11 cellular contexts compared by ENCODE assay signal in genomic region chr4:123616970-123617392, GRCh38.
DNase-seq lines count a peak whose midpoint lies in the region; ATAC-seq lines count a peak whose summit lies in the region.
"Had no signal": no experiment of that assay in that cellular context is flagged by ENCODE, and none has a peak within 500 bp of the region (broad histone marks: within the 10 kb centered on the region; RNA-seq: fewer than 3 reads in every experiment).

No MANE protein-coding gene starts in this region.

- H3K4me3 ChIP-seq in effector memory CD4-positive, alpha-beta T cell (ENCODE audit: insufficient read depth, low read depth, low read length, poor library complexity, severe bottlenecking) = no peak overlapping the region
- no peak overlapping the region for H3K4me3 ChIP-seq in mucosa of rectum (ENCODE audit: low read length in 2 of 2)
- H3K4me3 ChIP-seq: SJSA1, skin epidermis had no signal

- no peaks in the 10 kb centered on the region for H3K9me3 ChIP-seq in effector memory CD4-positive, alpha-beta T cell (ENCODE audit: control insufficient read depth, low read length)
- H3K9me3 ChIP-seq in mucosa of rectum (ENCODE audit: control insufficient read depth in 2 of 2, low read length in 2 of 2) = no peaks in the 10 kb centered on the region
- H3K9me3 ChIP-seq: SJSA1 had no signal

- no peak overlapping the region for H3K9ac ChIP-seq in mucosa of rectum (ENCODE audit: low read depth in 1 of 2, low read length in 2 of 2)

- ATAC-seq in HG03196 (IDR thresholded peaks at IDR 0.05; ENCODE audit: unreplicated experiment) (peak; percentile 61), GM19328 (IDR thresholded peaks at IDR 0.05; ENCODE audit: unreplicated experiment) (no peak), GM19455 (IDR thresholded peaks at IDR 0.05; ENCODE audit: unreplicated experiment) (no peak)

- DNase-seq in NCI-H1417 (lab: John Stamatoyannopoulos, UW) = peak; percentile 42 to 81 (median 46)
- no peak for DNase-seq in NCI-H1417 treated with DMSO at 0.1 percent for 48 hours (lab: John Stamatoyannopoulos, UW)
- peak; percentile 97 for DNase-seq in SIG-M5 treated with dmso at 0.1 percent for 504 hours (lab: John Stamatoyannopoulos, UW; ENCODE audit: unreplicated experiment)
- DNase-seq in effector memory CD4-positive, alpha-beta T cell = peak; percentile 28 to 57 (median 40)

- peaks cover 11% of the 10 kb centered on the region for H3K4me1 ChIP-seq in effector memory CD4-positive, alpha-beta T cell (ENCODE audit: control insufficient read depth, insufficient read depth, low read length, poor library complexity, severe bottlenecking)
- peaks cover 0 to 13% of the 10 kb centered on the region in 2 donors for H3K4me1 ChIP-seq in mucosa of rectum (ENCODE audit: control insufficient read depth in 2 of 2, insufficient read depth in 2 of 2, low read length in 2 of 2)

- H3K36me3 ChIP-seq in effector memory CD4-positive, alpha-beta T cell (ENCODE audit: control insufficient read depth, insufficient read depth, low read length) = no peaks in the 10 kb centered on the region
- H3K36me3 ChIP-seq in mucosa of rectum (ENCODE audit: control insufficient read depth in 2 of 2, insufficient read depth in 2 of 2, low read length in 2 of 2) = no peaks in the 10 kb centered on the region
- H3K36me3 ChIP-seq: SJSA1 had no signal

- H3K27me3 ChIP-seq in effector memory CD4-positive, alpha-beta T cell (replicated peaks; ENCODE audit: control insufficient read depth, insufficient read depth, low read length, poor library complexity, severe bottlenecking) = no peaks in the 10 kb centered on the region
- no peaks in the 10 kb centered on the region for H3K27me3 ChIP-seq in mucosa of rectum (ENCODE audit: control insufficient read depth in 2 of 2, insufficient read depth in 2 of 2, low read length in 2 of 2)
- H3K27me3 ChIP-seq: SJSA1 had no signal

- peak overlapping the region; percentile 49 for H3K27ac ChIP-seq in effector memory CD4-positive, alpha-beta T cell (ENCODE audit: insufficient read depth, low read length, poor library complexity, severe bottlenecking)
- peak overlapping the region; percentile 35 to 46 for H3K27ac ChIP-seq in mucosa of rectum (ENCODE audit: low read depth in 2 of 2, low read length in 2 of 2)
- H3K27ac ChIP-seq: 22Rv1, SJSA1 had no signal
